In genomic region chr6:106973018-106973840, GRCh38 we compare ENCODE assay signal across 8 cellular contexts. TPM values are rescaled to one million over a fixed set of nuclear protein-coding genes. Genes with fewer than 3 reads are reported as not detected.
DNase-seq lines count a peak whose midpoint lies in the region; ATAC-seq and TF ChIP-seq lines count a peak whose summit lies in the region.

No MANE protein-coding gene starts in this region.

- H3K27ac Mint-ChIP-seq in activated T-helper 2 cell treated with anti-CD3 and anti-CD28 coated beads, Interferon-gamma antibody, Interleukin-2, Interleukin-4, amounts not matched to agents 10 μg/mL and 5 μg/mL and 100 μg/mL, durations not matched to agents 14 hours and 24 hours and 36 hours = no peak overlapping the region

- H3K4me1 ChIP-seq in thoracic aorta (ENCODE audit: control insufficient read depth in 1 of 2, low read depth in 2 of 2) = peaks cover 11 to 24% of the 10 kb centered on the region in 2 donors

- intact Hi-C loops in Right ventricle myocardium inferior (cut with DNase I) = loop anchor here (10.0 kb wide), 1 partner anchor 408 kb away; no protein-coding TSS in a partner anchor
- intact Hi-C loops in left cardiac atrium (cut with DNase I) = no loop called here
- intact Hi-C loops in activated T-helper 2 cell treated with anti-CD3 and anti-CD28 coated beads, Interferon-gamma antibody, Interleukin-2, Interleukin-4, amounts not matched to agents 10 μg/mL and 5 μg/mL and 100 μg/mL, durations not matched to agents 14 hours and 24 hours and 36 hours (cut with micrococcal nuclease) = loop anchor here (10.0 kb wide), 1 partner anchor 608 kb away; the partner anchor contains the start of gene CRYBG1
- intact Hi-C loops in left colon (cut with DNase I, micrococcal nuclease) = loop anchor here in 1 of 2 donors (10.0 kb wide), 1 partner anchor 528 kb away; no protein-coding TSS in a partner anchor

- peak overlapping the region; percentile 56 for H3K4me3 ChIP-seq in thoracic aorta

- no peaks in the 10 kb centered on the region for H3K36me3 ChIP-seq in thoracic aorta

- no peak overlapping the region for H3K27ac ChIP-seq in thoracic aorta

- H3K9me3 ChIP-seq in thoracic aorta = no peaks in the 10 kb centered on the region

- H3K9me3 Mint-ChIP-seq in activated T-helper 2 cell treated with anti-CD3 and anti-CD28 coated beads, Interferon-gamma antibody, Interleukin-2, Interleukin-4, amounts not matched to agents 10 μg/mL and 5 μg/mL and 100 μg/mL, durations not matched to agents 14 hours and 24 hours and 36 hours = no peaks in the 10 kb centered on the region

- ATAC-seq in Right ventricle myocardium inferior (no peak), left cardiac atrium (no peak), left colon (peak; percentile 12), thoracic aorta (ENCODE audit: insufficient number of reproducible peaks, low FRiP score, low read depth) (no peak), GM18907 (IDR thresholded peaks at IDR 0.05; ENCODE audit: unreplicated experiment) (no peak)

- TF ChIP-seq CTCF in thoracic aorta (IDR thresholded peaks at IDR 0.05) = no peak

- peaks cover 68% of the 10 kb centered on the region for H3K27me3 Mint-ChIP-seq in activated T-helper 2 cell treated with anti-CD3 and anti-CD28 coated beads, Interferon-gamma antibody, Interleukin-2, Interleukin-4, amounts not matched to agents 10 μg/mL and 5 μg/mL and 100 μg/mL, durations not matched to agents 14 hours and 24 hours and 36 hours (ENCODE audit: low read depth)

- H3K27me3 ChIP-seq in thoracic aorta (replicated peaks; ENCODE audit: insufficient read depth) = peaks cover 4% of the 10 kb centered on the region

- H3K36me3 Mint-ChIP-seq in activated T-helper 2 cell treated with anti-CD3 and anti-CD28 coated beads, Interferon-gamma antibody, Interleukin-2, Interleukin-4, amounts not matched to agents 10 μg/mL and 5 μg/mL and 100 μg/mL, durations not matched to agents 14 hours and 24 hours and 36 hours (ENCODE audit: low read depth) = no peaks in the 10 kb centered on the region

- DNase-seq in Right ventricle myocardium inferior (ENCODE audit: missing footprints) (peak; percentile 76), left cardiac atrium (no peak), left colon (peak; percentile 26 to 64), thoracic aorta (ENCODE audit: low spot score) (no peak), middle frontal gyrus (ENCODE audit: extremely low spot score, low spot score) (no peak), NCI-H1694 treated with DMSO at 0.1 percent for 48 hours (lab: John Stamatoyannopoulos, UW) (no peak)
- no peak for DNase-seq in activated T-helper 2 cell treated with anti-CD3 and anti-CD28 coated beads, Interferon-gamma antibody, Interleukin-2, Interleukin-4, amounts not matched to agents 10 μg/mL and 5 μg/mL and 100 μg/mL, durations not matched to agents 14 hours and 24 hours and 36 hours (ENCODE audit: low spot score)

- H3K4me3 Mint-ChIP-seq in activated T-helper 2 cell treated with anti-CD3 and anti-CD28 coated beads, Interferon-gamma antibody, Interleukin-2, Interleukin-4, amounts not matched to agents 10 μg/mL and 5 μg/mL and 100 μg/mL, durations not matched to agents 14 hours and 24 hours and 36 hours (ENCODE audit: low read depth) = peak overlapping the region; percentile 75

- peaks cover 5% of the 10 kb centered on the region for H3K4me1 Mint-ChIP-seq in activated T-helper 2 cell treated with anti-CD3 and anti-CD28 coated beads, Interferon-gamma antibody, Interleukin-2, Interleukin-4, amounts not matched to agents 10 μg/mL and 5 μg/mL and 100 μg/mL, durations not matched to agents 14 hours and 24 hours and 36 hours (ENCODE audit: low read depth)

RNA-seq across cellular contexts. Expression of gene CD24, which starts 1.3 kb away (rescaled TPM):
- total RNA-seq in Right ventricle myocardium inferior (0.35 TPM), left cardiac atrium (under 1 TPM; 0.47 to 0.80 TPM), left colon (1,000 to 10,000 TPM; 1,898 to 2,100 TPM), thoracic aorta (1 to 10 TPM in 1 of 2 donors, under 1 TPM in 1; 0.95 to 6.6 TPM)
- total RNA-seq in activated T-helper 2 cell treated with anti-CD3 and anti-CD28 coated beads, Interferon-gamma antibody, Interleukin-2, Interleukin-4, amounts not matched to agents 10 μg/mL and 5 μg/mL and 100 μg/mL, durations not matched to agents 14 hours and 24 hours and 36 hours = 1.5 and 2.0 TPM in 2 replicates

RNA-seq across cellular contexts. Expression of gene MTRES1, which starts 54.8 kb away (rescaled TPM):
- total RNA-seq in Right ventricle myocardium inferior (36.5 TPM), left cardiac atrium (10 to 100 TPM; 21.7 to 29.6 TPM), left colon (10 to 100 TPM; 29.3 to 33.7 TPM), thoracic aorta (10 to 100 TPM in 1 of 2 donors, 1 to 10 TPM in 1; 9.6 to 10.4 TPM)
- total RNA-seq in activated T-helper 2 cell treated with anti-CD3 and anti-CD28 coated beads, Interferon-gamma antibody, Interleukin-2, Interleukin-4, amounts not matched to agents 10 μg/mL and 5 μg/mL and 100 μg/mL, durations not matched to agents 14 hours and 24 hours and 36 hours = 25.0 and 25.6 TPM in 2 replicates

Comparison
In these comparisons a context has a peak if more than half of its experiments do, and no peak if none do; other contexts are left out.
1. DNase-seq: peak in Right ventricle myocardium inferior (single experiment) and left colon (2 of 2); none in left cardiac atrium (single experiment), activated T-helper 2 cell treated with anti-CD3 and anti-CD28 coated beads, Interferon-gamma antibody, Interleukin-2, Interleukin-4, amounts not matched to agents 10 μg/mL and 5 μg/mL and 100 μg/mL, durations not matched to agents 14 hours and 24 hours and 36 hours (single experiment), thoracic aorta (single experiment), middle frontal gyrus (single experiment) and NCI-H1694 treated with DMSO at 0.1 percent for 48 hours (single experiment).
2. intact Hi-C loops: an anchor here in Right ventricle myocardium inferior (10.0 kb wide) and activated T-helper 2 cell treated with anti-CD3 and anti-CD28 coated beads, Interferon-gamma antibody, Interleukin-2, Interleukin-4, amounts not matched to agents 10 μg/mL and 5 μg/mL and 100 μg/mL, durations not matched to agents 14 hours and 24 hours and 36 hours (10.0 kb wide); none called in left cardiac atrium.
3. RNA of gene CD24, which starts 1.3 kb away (total RNA-seq): 1,898 to 2,100 TPM in left colon; 0.95 to 6.6 TPM in thoracic aorta, 1.5 to 2.0 TPM in activated T-helper 2 cell treated with anti-CD3 and anti-CD28 coated beads, Interferon-gamma antibody, Interleukin-2, Interleukin-4, amounts not matched to agents 10 μg/mL and 5 μg/mL and 100 μg/mL, durations not matched to agents 14 hours and 24 hours and 36 hours, 0.47 to 0.80 TPM in left cardiac atrium and 0.35 TPM in Right ventricle myocardium inferior (single experiment); every median in the first group is over 100 times any median in the second.